23 cellular contexts compared by ENCODE assay signal in the genomic region with DNA sequence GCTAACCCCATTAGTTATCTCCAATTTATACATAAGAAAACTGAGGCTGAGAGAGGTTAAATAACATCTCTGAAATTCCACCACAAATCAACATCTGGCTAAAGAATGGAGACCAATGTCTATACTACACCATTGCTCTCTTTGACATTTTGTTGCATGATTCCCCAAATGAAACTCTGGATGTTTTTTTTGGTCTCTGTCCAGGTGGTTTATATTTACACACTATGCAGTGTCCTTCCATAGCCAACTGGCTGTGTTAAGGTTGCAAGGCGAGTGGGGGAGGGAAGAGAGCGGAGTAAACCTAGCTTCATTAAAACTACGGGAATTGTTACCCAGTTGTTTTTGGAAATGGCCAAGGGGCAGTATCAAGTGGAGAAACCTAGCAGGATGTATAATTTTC.
"Had no signal": no experiment of that assay in that cellular context is flagged by ENCODE, and none has a peak within 500 bp of the region (broad histone marks: within the 10 kb centered on the region; RNA-seq: fewer than 3 reads in every experiment).

No MANE protein-coding gene starts in this region.

- H3K4me1 ChIP-seq: left lung, prostate gland, right lobe of liver had no signal

- H3K36me3 ChIP-seq: left lung, prostate gland, right lobe of liver, WERI-Rb-1 had no signal

- H3K27me3 ChIP-seq: left lung, right lobe of liver had no signal

- H3K36me3 Mint-ChIP-seq: memory B cell; natural killer cell treated with Interleukin-12 subunit alpha and Interleukin-12 subunit beta and Interleukin-15 and Interleukin-18, amount 100 ng/mL, for 72 hours; stimulated activated naive B cell treated with anti-CD40 and anti-IgM and Interleukin-4, amounts not matched to agents 10 μg/mL and 1 μg/mL and 100 μg/mL, for 72 hours; T-cell; type B pancreatic cell had no signal

- H3K27ac ChIP-seq: coronary artery, epithelial cell of prostate, left lung, prostate gland, right lobe of liver, WERI-Rb-1 had no signal

- DNase-seq: activated CD4-positive, alpha-beta T cell treated with anti-CD3 and anti-CD28 coated beads for 4 hours; activated CD8-positive, alpha-beta memory T cell treated with anti-CD3 and anti-CD28 coated beads, Interleukin-2, amount 50 U/mL, for 4 hours; activated CD8-positive, alpha-beta T cell treated with anti-CD3 and anti-CD28 coated beads for 36 hours; activated naive CD4-positive, alpha-beta T cell; caudate nucleus; effector memory CD4-positive, alpha-beta T cell; foreskin melanocyte; head of caudate nucleus; left lung; occipital lobe; right lobe of liver; stimulated activated CD4-positive, alpha-beta T cell treated with anti-CD3 and anti-CD28 coated beads, Interleukin-2, amount 100 ng/mL, for 24 hours; stimulated activated naive B cell treated with anti-CD40 and anti-IgM and Interleukin-4, amounts not matched to agents 10 μg/mL and 1 μg/mL and 100 μg/mL, for 72 hours; substantia nigra; T-cell; T1000; WERI-Rb-1 had no signal

- H3K9me3 Mint-ChIP-seq: activated CD8-positive, alpha-beta T cell treated with anti-CD3 and anti-CD28 coated beads for 36 hours; memory B cell; natural killer cell treated with Interleukin-12 subunit alpha and Interleukin-12 subunit beta and Interleukin-15 and Interleukin-18, amount 100 ng/mL, for 72 hours had no signal

- H3K4me3 ChIP-seq: coronary artery, left lung, prostate gland, right lobe of liver had no signal

- ATAC-seq: activated CD8-positive, alpha-beta T cell treated with anti-CD3 and anti-CD28 coated beads for 36 hours; left lung; natural killer cell treated with Interleukin-12 subunit alpha and Interleukin-12 subunit beta and Interleukin-15 and Interleukin-18, amount 100 ng/mL, for 72 hours; stimulated activated naive B cell treated with anti-CD40 and anti-IgM and Interleukin-4, amounts not matched to agents 10 μg/mL and 1 μg/mL and 100 μg/mL, for 72 hours; T-cell had no signal

- H3K4me1 Mint-ChIP-seq: memory B cell; stimulated activated naive B cell treated with anti-CD40 and anti-IgM and Interleukin-4, amounts not matched to agents 10 μg/mL and 1 μg/mL and 100 μg/mL, for 72 hours; T-cell had no signal

- H3K27ac Mint-ChIP-seq: activated CD8-positive, alpha-beta T cell treated with anti-CD3 and anti-CD28 coated beads for 36 hours; memory B cell; natural killer cell treated with Interleukin-12 subunit alpha and Interleukin-12 subunit beta and Interleukin-15 and Interleukin-18, amount 100 ng/mL, for 72 hours; stimulated activated naive B cell treated with anti-CD40 and anti-IgM and Interleukin-4, amounts not matched to agents 10 μg/mL and 1 μg/mL and 100 μg/mL, for 72 hours; T-cell; type B pancreatic cell had no signal

- H3K4me3 Mint-ChIP-seq: activated CD8-positive, alpha-beta T cell treated with anti-CD3 and anti-CD28 coated beads for 36 hours; memory B cell; natural killer cell treated with Interleukin-12 subunit alpha and Interleukin-12 subunit beta and Interleukin-15 and Interleukin-18, amount 100 ng/mL, for 72 hours; stimulated activated naive B cell treated with anti-CD40 and anti-IgM and Interleukin-4, amounts not matched to agents 10 μg/mL and 1 μg/mL and 100 μg/mL, for 72 hours; T-cell; type B pancreatic cell had no signal

- H3K9me3 ChIP-seq: left lung, prostate gland, right lobe of liver had no signal
